27 cellular contexts compared by ENCODE assay signal in genomic region chr1:35279555-35279904, GRCh38.
"Had no signal": no experiment of that assay in that cellular context is flagged by ENCODE, and none has a peak within 500 bp of the region (broad histone marks: within the 10 kb centered on the region; RNA-seq: fewer than 3 reads in every experiment).

No MANE protein-coding gene starts in this region.

- H3K27ac ChIP-seq: adrenal gland, body of pancreas, breast epithelium, SJCRH30, SK-N-MC had no signal

- H3K27me3 Mint-ChIP-seq: activated CD4-positive, alpha-beta T cell treated with anti-CD3 and anti-CD28 coated beads, Interleukin-2, amount 10 ng/mL, durations not matched to agents 24 days and 14 days; activated CD8-positive, alpha-beta T cell treated with anti-CD3 and anti-CD28 coated beads for 36 hours; activated naive CD8-positive, alpha-beta T cell treated with anti-CD3 and anti-CD28 coated beads, Interleukin-2, amount 10 ng/mL, durations not matched to agents 7 days and 5 days had no signal

- H3K4me1 ChIP-seq: body of pancreas, breast epithelium, SJCRH30 had no signal

- H3K4me3 Mint-ChIP-seq: activated CD4-positive, alpha-beta T cell treated with anti-CD3 and anti-CD28 coated beads, Interleukin-2, amount 10 ng/mL, durations not matched to agents 24 days and 14 days; activated CD8-positive, alpha-beta T cell treated with anti-CD3 and anti-CD28 coated beads for 36 hours; activated naive CD8-positive, alpha-beta T cell treated with anti-CD3 and anti-CD28 coated beads, Interleukin-2, amount 10 ng/mL, durations not matched to agents 7 days and 5 days; activated T-helper 1 cell treated with anti-CD3 and anti-CD28 coated beads, Interleukin-12 subunit alpha, Interleukin-12 subunit beta, Interleukin-2, Interleukin-4 antibody, amounts not matched to agents 30 ng/mL and 10 ng/mL and 1 ng/mL, durations not matched to agents 14 hours and 24 hours and 36 hours had no signal

- H3K4me3 ChIP-seq: adrenal gland, body of pancreas, breast epithelium, MG63, SJCRH30, SK-N-MC had no signal

- H3K9me3 ChIP-seq: adrenal gland, body of pancreas, breast epithelium had no signal

- H3K27me3 ChIP-seq: adrenal gland, body of pancreas, breast epithelium, MG63, SJCRH30 had no signal

- DNase-seq: activated CD4-positive, alpha-beta T cell treated with anti-CD3 and anti-CD28 coated beads, Interleukin-2, amount 10 ng/mL, durations not matched to agents 24 days and 14 days; activated CD4-positive, alpha-beta T cell treated with anti-CD3 and anti-CD28 coated beads, Interleukin-2, amount 50 U/mL, for 4 hours; activated CD8-positive, alpha-beta T cell treated with anti-CD3 and anti-CD28 coated beads for 36 hours; activated effector memory CD4-positive, alpha-beta T cell treated with Interleukin-2 at 50 U/mL for 16 hours; activated naive CD4-positive, alpha-beta T cell treated with anti-CD3 and anti-CD28 coated beads, Interleukin-2, amount 50 U/mL, for 16 hours; activated naive CD8-positive, alpha-beta T cell treated with anti-CD3 and anti-CD28 coated beads, Interleukin-2, amount 10 ng/mL, durations not matched to agents 7 days and 5 days; activated T-cell treated with anti-CD3 and anti-CD28 coated beads, Interleukin-2, amount 50 U/mL, for 1 hour; body of pancreas; Kasumi-1; MG63; NCI-H1092; NCI-H1436 treated with DMSO at 0.1 percent for 48 hours; NCI-H1694 treated with DMSO at 0.1 percent for 48 hours; NCI-H2029; NCI-H345; NCI-H524 treated with DMSO at 0.1 percent for 48 hours; OCI-M1; SHP77; T1000 had no signal

- H3K36me3 ChIP-seq: adrenal gland, breast epithelium had no signal

- FAIRE-seq: astrocyte, TTC549 had no signal

- H3K27ac Mint-ChIP-seq: activated CD4-positive, alpha-beta T cell treated with anti-CD3 and anti-CD28 coated beads, Interleukin-2, amount 10 ng/mL, durations not matched to agents 24 days and 14 days; activated CD8-positive, alpha-beta T cell treated with anti-CD3 and anti-CD28 coated beads for 36 hours; activated naive CD8-positive, alpha-beta T cell treated with anti-CD3 and anti-CD28 coated beads, Interleukin-2, amount 10 ng/mL, durations not matched to agents 7 days and 5 days; activated T-helper 1 cell treated with anti-CD3 and anti-CD28 coated beads, Interleukin-12 subunit alpha, Interleukin-12 subunit beta, Interleukin-2, Interleukin-4 antibody, amounts not matched to agents 30 ng/mL and 10 ng/mL and 1 ng/mL, durations not matched to agents 14 hours and 24 hours and 36 hours had no signal

- ATAC-seq: activated CD8-positive, alpha-beta T cell treated with anti-CD3 and anti-CD28 coated beads for 36 hours; body of pancreas; Panc1 had no signal
